Comparison of ENCODE assay signal across 23 cellular contexts in the genomic region with DNA sequence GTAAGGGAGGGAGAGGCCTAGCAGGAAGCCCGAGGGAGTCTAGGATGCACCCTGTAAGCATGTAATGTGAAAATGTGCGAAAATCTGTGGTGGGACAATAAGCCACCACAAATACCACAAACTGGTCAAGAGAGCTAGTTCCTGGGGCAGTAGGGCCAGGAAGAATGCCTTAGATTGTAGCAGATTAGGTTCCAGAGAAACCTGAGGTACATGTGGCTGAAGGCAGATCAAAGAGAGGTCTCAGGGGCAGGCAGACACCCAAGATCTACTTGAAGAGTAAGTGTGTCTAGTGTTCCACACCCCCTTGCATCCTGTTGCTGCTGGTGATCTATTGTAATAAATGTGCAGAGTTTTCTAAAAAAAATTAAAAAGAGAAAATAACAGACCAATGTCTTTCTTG.
A peak's percentile ranks its signal among the peaks of the same experiment; 100 is the strongest.
DNase-seq lines count a peak whose midpoint lies in the region; ATAC-seq and TF ChIP-seq lines count a peak whose summit lies in the region.
"Had no signal": no experiment of that assay in that cellular context is flagged by ENCODE, and none has a peak within 500 bp of the region (broad histone marks: within the 10 kb centered on the region; RNA-seq: fewer than 3 reads in every experiment).

No MANE protein-coding gene starts in this region.

- no peaks in the 10 kb centered on the region for H3K36me3 ChIP-seq in GM23338 (ENCODE audit: insufficient read depth)
- H3K36me3 ChIP-seq: BE2C; BLaER1 treated with 17β-estradiol and CSF1 and Interleukin-3, amounts not matched to agents 10 nM and 100 nM had no signal

- no peaks in the 10 kb centered on the region for H3F3A ChIP-seq in GM23338 (replicated peaks; ENCODE audit: low read depth)

- H3K27me3 Mint-ChIP-seq in GM23338 (ENCODE audit: insufficient read depth, low read depth, poor library complexity), result no peaks in the 10 kb centered on the region
- H3K27me3 Mint-ChIP-seq in glutamatergic neuron (ENCODE audit: unreplicated experiment), result peaks cover 4% of the 10 kb centered on the region
- no peaks in the 10 kb centered on the region for H3K27me3 Mint-ChIP-seq in osteocyte (ENCODE audit: unreplicated experiment)
- H3K27me3 Mint-ChIP-seq: CD4-positive, alpha-beta T cell; CD8-positive, alpha-beta memory T cell had no signal

- H3K9me3 Mint-ChIP-seq in GM23338, result no peaks in the 10 kb centered on the region
- H3K9me3 Mint-ChIP-seq in glutamatergic neuron (ENCODE audit: unreplicated experiment), result peaks cover 9% of the 10 kb centered on the region
- H3K9me3 Mint-ChIP-seq in osteocyte (ENCODE audit: unreplicated experiment), result no peaks in the 10 kb centered on the region
- H3K9me3 Mint-ChIP-seq: H9 had no signal

- no peaks in the 10 kb centered on the region for H4K20me1 ChIP-seq in GM23338 (replicated peaks; ENCODE audit: insufficient read depth)
- H4K20me1 ChIP-seq: BLaER1 treated with 17β-estradiol and CSF1 and Interleukin-3, amounts not matched to agents 10 nM and 100 nM had no signal

- no peaks in the 10 kb centered on the region for H3K79me2 ChIP-seq in GM23338 (replicated peaks; ENCODE audit: insufficient read depth)

- TF ChIP-seq CTCF in GM23338 (conservative IDR thresholded peaks at IDR 0.05; ENCODE audit: low read depth in 2 of 2), result no peak
- no peak for TF ChIP-seq CTCF in glutamatergic neuron (IDR thresholded peaks at IDR 0.05; ENCODE audit: partially characterized antibody, unreplicated experiment)
- TF ChIP-seq CTCF in osteocyte (IDR thresholded peaks at IDR 0.05), result no peak

- no peaks in the 10 kb centered on the region for H3K9me2 ChIP-seq in GM23338 (ENCODE audit: insufficient read depth)

- H3K36me3 Mint-ChIP-seq in GM23338 (ENCODE audit: low read depth), result no peaks in the 10 kb centered on the region
- H3K36me3 Mint-ChIP-seq in glutamatergic neuron (ENCODE audit: unreplicated experiment), result no peaks in the 10 kb centered on the region
- H3K36me3 Mint-ChIP-seq in osteocyte (ENCODE audit: unreplicated experiment), result no peaks in the 10 kb centered on the region
- H3K36me3 Mint-ChIP-seq: CD14-positive monocyte; CD8-positive, alpha-beta memory T cell had no signal

- H3K27me3 ChIP-seq in GM23338 (ENCODE audit: insufficient read depth), result no peaks in the 10 kb centered on the region
- H3K27me3 ChIP-seq: BE2C; BLaER1 treated with 17β-estradiol and CSF1 and Interleukin-3, amounts not matched to agents 10 nM and 100 nM had no signal

- ATAC-seq in GM23338 (no peak), GM19395 (IDR thresholded peaks at IDR 0.05; ENCODE audit: unreplicated experiment) (no peak)
- ATAC-seq: A549, HCT116 had no signal

- H2AFZ ChIP-seq in GM23338, result no peak overlapping the region
- H2AFZ ChIP-seq: GM23248 had no signal

- DNase-seq in GM23338 (ENCODE audit: low spot score), result no peak
- DNase-seq in OCI-M1 (lab: John Stamatoyannopoulos, UW), result peak; percentile 33
- no peak for DNase-seq in glutamatergic neuron
- no peak for DNase-seq in NOMO-1 treated with dmso at 0.1 percent for 144 hours (lab: John Stamatoyannopoulos, UW; ENCODE audit: unreplicated experiment)
- DNase-seq in osteocyte (ENCODE audit: extremely low spot score, unreplicated experiment), result no peak
- DNase-seq in stimulated activated CD4-positive, alpha-beta T cell treated with anti-CD3 and anti-CD28 coated beads, Interleukin-4, amount 100 ng/mL, for 1 hour, result no peak
- DNase-seq: 8988T; ACHN; AML-193; BE2C; Calu3; CD4-positive, alpha-beta T cell; CD8-positive, alpha-beta memory T cell; COR-L47; DMS53; DMS79 treated with DMSO at 0.1 percent for 48 hours; GM23248; H9 had no signal

- peak overlapping the region; percentile 48; the same call in 1 of the 2 replicates for H3K27ac Mint-ChIP-seq in GM23338
- peak overlapping the region; percentile 55 for H3K27ac Mint-ChIP-seq in glutamatergic neuron (ENCODE audit: unreplicated experiment)
- H3K27ac Mint-ChIP-seq in osteocyte (ENCODE audit: unreplicated experiment), result no peak overlapping the region
- H3K27ac Mint-ChIP-seq: CD14-positive monocyte; CD4-positive, alpha-beta T cell; CD8-positive, alpha-beta memory T cell had no signal

- no peak overlapping the region for H3K4me2 ChIP-seq in GM23338
- H3K4me2 ChIP-seq: A549; BLaER1 treated with 17β-estradiol and CSF1 and Interleukin-3, amounts not matched to agents 10 nM and 100 nM had no signal

- H3K4me1 Mint-ChIP-seq in GM23338 (peaks cover 7% of the 10 kb centered on the region; the same call in 1 of the 3 replicates), glutamatergic neuron (ENCODE audit: low read depth, unreplicated experiment) (peaks cover 31% of the 10 kb centered on the region), osteocyte (ENCODE audit: unreplicated experiment) (no peaks in the 10 kb centered on the region)
- H3K4me1 Mint-ChIP-seq: CD14-positive monocyte; CD8-positive, alpha-beta memory T cell; H9 had no signal

- no peak overlapping the region for H3K4me3 Mint-ChIP-seq in GM23338
- no peak overlapping the region for H3K4me3 Mint-ChIP-seq in glutamatergic neuron (ENCODE audit: unreplicated experiment)
- H3K4me3 Mint-ChIP-seq in osteocyte (ENCODE audit: unreplicated experiment), result no peak overlapping the region
- H3K4me3 Mint-ChIP-seq: CD14-positive monocyte; CD4-positive, alpha-beta T cell; CD8-positive, alpha-beta memory T cell; H9 had no signal

- H3K4me1 ChIP-seq in GM23338 (ENCODE audit: insufficient read depth), result no peaks in the 10 kb centered on the region
- H3K4me1 ChIP-seq: A549; BLaER1 treated with 17β-estradiol and CSF1 and Interleukin-3, amounts not matched to agents 10 nM and 100 nM had no signal

- no peak overlapping the region for H3K4me3 ChIP-seq in GM23338
- H3K4me3 ChIP-seq: A549; BLaER1 treated with 17β-estradiol and CSF1 and Interleukin-3, amounts not matched to agents 10 nM and 100 nM; GM23248 had no signal

- no peak overlapping the region for H3K27ac ChIP-seq in GM23338 (ENCODE audit: low read depth)
- H3K27ac ChIP-seq: A549; BLaER1 treated with 17β-estradiol and CSF1 and Interleukin-3, amounts not matched to agents 10 nM and 100 nM; GM23248 had no signal

TF ChIP-seq in GM23338, 12 proteins besides CTCF, POLR2A, EP300 and RAD21 (continues in another document):
- TF ChIP-seq JUNB (IDR thresholded peaks at IDR 0.05; ENCODE audit: unreplicated experiment), result no peak
- TF ChIP-seq, protein P1, sequence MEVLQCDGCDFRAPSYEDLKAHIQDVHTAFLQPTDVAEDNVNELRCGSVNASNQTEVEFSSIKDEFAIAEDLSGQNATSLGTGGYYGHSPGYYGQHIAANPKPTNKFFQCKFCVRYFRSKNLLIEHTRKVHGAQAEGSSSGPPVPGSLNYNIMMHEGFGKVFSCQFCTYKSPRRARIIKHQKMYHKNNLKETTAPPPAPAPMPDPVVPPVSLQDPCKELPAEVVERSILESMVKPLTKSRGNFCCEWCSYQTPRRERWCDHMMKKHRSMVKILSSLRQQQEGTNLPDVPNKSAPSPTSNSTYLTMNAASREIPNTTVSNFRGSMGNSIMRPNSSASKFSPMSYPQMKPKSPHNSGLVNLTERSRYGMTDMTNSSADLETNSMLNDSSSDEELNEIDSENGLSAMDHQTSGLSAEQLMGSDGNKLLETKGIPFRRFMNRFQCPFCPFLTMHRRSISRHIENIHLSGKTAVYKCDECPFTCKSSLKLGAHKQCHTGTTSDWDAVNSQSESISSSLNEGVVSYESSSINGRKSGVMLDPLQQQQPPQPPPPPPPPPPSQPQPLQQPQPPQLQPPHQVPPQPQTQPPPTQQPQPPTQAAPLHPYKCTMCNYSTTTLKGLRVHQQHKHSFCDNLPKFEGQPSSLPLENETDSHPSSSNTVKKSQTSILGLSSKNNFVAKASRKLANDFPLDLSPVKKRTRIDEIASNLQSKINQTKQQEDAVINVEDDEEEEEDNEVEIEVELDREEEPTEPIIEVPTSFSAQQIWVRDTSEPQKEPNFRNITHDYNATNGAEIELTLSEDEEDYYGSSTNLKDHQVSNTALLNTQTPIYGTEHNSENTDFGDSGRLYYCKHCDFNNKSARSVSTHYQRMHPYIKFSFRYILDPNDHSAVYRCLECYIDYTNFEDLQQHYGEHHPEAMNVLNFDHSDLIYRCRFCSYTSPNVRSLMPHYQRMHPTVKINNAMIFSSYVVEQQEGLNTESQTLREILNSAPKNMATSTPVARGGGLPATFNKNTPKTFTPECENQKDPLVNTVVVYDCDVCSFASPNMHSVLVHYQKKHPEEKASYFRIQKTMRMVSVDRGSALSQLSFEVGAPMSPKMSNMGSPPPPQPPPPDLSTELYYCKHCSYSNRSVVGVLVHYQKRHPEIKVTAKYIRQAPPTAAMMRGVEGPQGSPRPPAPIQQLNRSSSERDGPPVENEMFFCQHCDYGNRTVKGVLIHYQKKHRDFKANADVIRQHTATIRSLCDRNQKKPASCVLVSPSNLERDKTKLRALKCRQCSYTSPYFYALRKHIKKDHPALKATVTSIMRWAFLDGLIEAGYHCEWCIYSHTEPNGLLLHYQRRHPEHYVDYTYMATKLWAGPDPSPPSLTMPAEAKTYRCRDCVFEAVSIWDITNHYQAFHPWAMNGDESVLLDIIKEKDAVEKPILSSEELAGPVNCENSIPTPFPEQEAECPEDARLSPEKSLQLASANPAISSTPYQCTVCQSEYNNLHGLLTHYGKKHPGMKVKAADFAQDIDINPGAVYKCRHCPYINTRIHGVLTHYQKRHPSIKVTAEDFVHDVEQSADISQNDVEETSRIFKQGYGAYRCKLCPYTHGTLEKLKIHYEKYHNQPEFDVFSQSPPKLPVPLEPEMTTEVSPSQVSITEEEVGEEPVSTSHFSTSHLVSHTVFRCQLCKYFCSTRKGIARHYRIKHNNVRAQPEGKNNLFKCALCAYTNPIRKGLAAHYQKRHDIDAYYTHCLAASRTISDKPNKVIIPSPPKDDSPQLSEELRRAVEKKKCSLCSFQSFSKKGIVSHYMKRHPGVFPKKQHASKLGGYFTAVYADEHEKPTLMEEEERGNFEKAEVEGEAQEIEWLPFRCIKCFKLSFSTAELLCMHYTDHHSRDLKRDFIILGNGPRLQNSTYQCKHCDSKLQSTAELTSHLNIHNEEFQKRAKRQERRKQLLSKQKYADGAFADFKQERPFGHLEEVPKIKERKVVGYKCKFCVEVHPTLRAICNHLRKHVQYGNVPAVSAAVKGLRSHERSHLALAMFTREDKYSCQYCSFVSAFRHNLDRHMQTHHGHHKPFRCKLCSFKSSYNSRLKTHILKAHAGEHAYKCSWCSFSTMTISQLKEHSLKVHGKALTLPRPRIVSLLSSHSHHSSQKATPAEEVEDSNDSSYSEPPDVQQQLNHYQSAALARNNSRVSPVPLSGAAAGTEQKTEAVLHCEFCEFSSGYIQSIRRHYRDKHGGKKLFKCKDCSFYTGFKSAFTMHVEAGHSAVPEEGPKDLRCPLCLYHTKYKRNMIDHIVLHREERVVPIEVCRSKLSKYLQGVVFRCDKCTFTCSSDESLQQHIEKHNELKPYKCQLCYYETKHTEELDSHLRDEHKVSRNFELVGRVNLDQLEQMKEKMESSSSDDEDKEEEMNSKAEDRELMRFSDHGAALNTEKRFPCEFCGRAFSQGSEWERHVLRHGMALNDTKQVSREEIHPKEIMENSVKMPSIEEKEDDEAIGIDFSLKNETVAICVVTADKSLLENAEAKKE (CRISPR knock-in tag; IDR thresholded peaks at IDR 0.05), result no peak
- no peak for TF ChIP-seq ZNF331 (CRISPR knock-in tag; IDR thresholded peaks at IDR 0.05; ENCODE audit: low read depth)
- no peak for TF ChIP-seq NANOG (IDR thresholded peaks at IDR 0.05; ENCODE audit: borderline replicate concordance)
